ENCODE assay signal across 29 cellular contexts in the genomic region with DNA sequence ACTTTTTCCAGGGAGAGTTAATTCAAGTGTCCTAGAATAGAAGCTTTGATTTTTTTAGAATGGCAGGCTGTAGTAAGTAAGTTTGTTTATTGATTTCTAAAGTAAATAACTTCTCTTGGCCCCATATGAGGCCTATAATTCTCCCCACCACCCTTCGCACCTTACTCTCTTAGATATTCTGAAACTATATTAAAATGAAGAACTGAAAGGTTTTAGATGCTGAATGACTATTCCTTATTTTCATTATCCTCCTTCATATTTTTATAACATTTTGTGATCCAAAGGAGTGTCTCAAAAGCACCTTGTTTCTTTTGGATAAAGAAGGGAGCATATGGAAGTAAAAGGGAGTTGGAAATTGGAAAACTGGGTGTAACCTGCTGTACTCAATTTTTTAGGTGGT.
"Had no signal": no experiment of that assay in that cellular context is flagged by ENCODE, and none has a peak within 500 bp of the region (broad histone marks: within the 10 kb centered on the region; RNA-seq: fewer than 3 reads in every experiment).

No MANE protein-coding gene starts in this region.

- DNase-seq: activated CD4-positive, alpha-beta memory T cell treated with anti-CD3 and anti-CD28 coated beads for 36 hours; activated CD4-positive, alpha-beta T cell treated with anti-CD3 and anti-CD28 coated beads for 36 hours; activated CD4-positive, alpha-beta T cell treated with anti-CD3 and anti-CD28 coated beads, Interleukin-2, amount 10 ng/mL, durations not matched to agents 24 days and 14 days; activated CD4-positive, CD25-positive, alpha-beta regulatory T cell; activated CD4-positive, CD25-positive, alpha-beta regulatory T cell treated with anti-CD3 and anti-CD28 coated beads, Interleukin-2, amount 50 U/mL, for 72 hours; activated CD8-positive, alpha-beta memory T cell treated with anti-CD3 and anti-CD28 coated beads, Interleukin-2, amount 10 ng/mL, durations not matched to agents 7 days and 5 days; activated CD8-positive, alpha-beta memory T cell treated with anti-CD3 and anti-CD28 coated beads, Interleukin-2, amount 50 U/mL, for 4 hours; activated CD8-positive, alpha-beta T cell treated with anti-CD3 and anti-CD28 coated beads, Interleukin-2, amount 10 ng/mL, durations not matched to agents 7 days and 5 days; activated effector memory CD4-positive, alpha-beta T cell treated with anti-CD3 and anti-CD28 coated beads, Interleukin-2, amount 50 U/mL, for 16 hours; activated naive CD4-positive, alpha-beta T cell treated with anti-CD3 and anti-CD28 coated beads for 36 hours; activated naive CD8-positive, alpha-beta T cell treated with anti-CD3 and anti-CD28 coated beads for 36 hours; activated naive CD8-positive, alpha-beta T cell treated with anti-CD3 and anti-CD28 coated beads, Interleukin-2, amount 50 U/mL, for 24 hours; activated T-cell treated with anti-CD3 and anti-CD28 coated beads, Interleukin-2, amount 50 U/mL, for 1 hour; activated T-cell treated with anti-CD3 and anti-CD28 coated beads, Interleukin-2, amount 50 U/mL, for 48 hours; adrenal gland; amygdala; aorta; body of pancreas; caudate nucleus; cortex of kidney; dermis blood vessel endothelial cell; effector CD4-positive, alpha-beta T cell; effector memory CD8-positive, alpha-beta T cell; erythroblast; foreskin keratinocyte; gastrocnemius medialis; glutamatergic neuron; heart left ventricle had no signal

- H3K36me3 ChIP-seq: adrenal gland, gastrocnemius medialis had no signal

- H3K4me1 ChIP-seq: adrenal gland, body of pancreas, esophagus muscularis mucosa, foreskin keratinocyte, gastrocnemius medialis, heart left ventricle had no signal

- H3K27ac ChIP-seq: adrenal gland, body of pancreas, esophagus muscularis mucosa, foreskin keratinocyte, gastrocnemius medialis, heart left ventricle had no signal

- H3K27me3 ChIP-seq: adrenal gland, body of pancreas, esophagus muscularis mucosa, foreskin keratinocyte, gastrocnemius medialis, heart left ventricle had no signal

- ATAC-seq: activated CD4-positive, alpha-beta T cell treated with anti-CD3 and anti-CD28 coated beads for 36 hours; activated CD8-positive, alpha-beta memory T cell treated with anti-CD3 and anti-CD28 coated beads, Interleukin-2, amount 10 ng/mL, durations not matched to agents 7 days and 5 days; activated CD8-positive, alpha-beta T cell treated with anti-CD3 and anti-CD28 coated beads, Interleukin-2, amount 10 ng/mL, durations not matched to agents 7 days and 5 days; activated naive CD8-positive, alpha-beta T cell treated with anti-CD3 and anti-CD28 coated beads, Interleukin-2, amount 50 U/mL, for 24 hours; body of pancreas; effector memory CD8-positive, alpha-beta T cell; foreskin keratinocyte; gastrocnemius medialis; heart left ventricle had no signal

- H3K9me3 ChIP-seq: adrenal gland, body of pancreas, esophagus muscularis mucosa, gastrocnemius medialis, heart left ventricle had no signal

- H3K4me3 ChIP-seq: adrenal gland, body of pancreas, esophagus muscularis mucosa, gastrocnemius medialis, heart left ventricle had no signal
